In genomic region chr17:70492368-70492767, GRCh38 we compare ENCODE assay signal across 28 cellular contexts.
"Had no signal": no experiment of that assay in that cellular context is flagged by ENCODE, and none has a peak within 500 bp of the region (broad histone marks: within the 10 kb centered on the region; RNA-seq: fewer than 3 reads in every experiment).

No MANE protein-coding gene starts in this region.

- DNase-seq: activated CD4-positive, alpha-beta memory T cell treated with anti-CD3 and anti-CD28 coated beads, Interleukin-2, amount 10 ng/mL, durations not matched to agents 7 days and 5 days; activated CD4-positive, alpha-beta T cell treated with anti-CD3 and anti-CD28 coated beads for 36 hours; activated CD4-positive, alpha-beta T cell treated with anti-CD3 and anti-CD28 coated beads, Interleukin-2, amount 10 ng/mL, durations not matched to agents 7 days and 5 days; activated CD4-positive, alpha-beta T cell treated with anti-CD3 and anti-CD28 coated beads, Interleukin-2, amount 50 U/mL, for 4 hours; activated CD4-positive, CD25-positive, alpha-beta regulatory T cell; activated CD4-positive, CD25-positive, alpha-beta regulatory T cell treated with anti-CD3 and anti-CD28 coated beads, Interleukin-2, amount 50 U/mL, for 72 hours; activated CD8-positive, alpha-beta memory T cell treated with anti-CD3 and anti-CD28 coated beads, Interleukin-2, amount 50 U/mL, for 48 hours; activated gamma-delta T cell; activated naive CD4-positive, alpha-beta T cell; activated naive CD4-positive, alpha-beta T cell treated with anti-CD3 and anti-CD28 coated beads, Interleukin-2, amount 10 ng/mL, durations not matched to agents 7 days and 5 days; activated naive CD8-positive, alpha-beta T cell treated with anti-CD3 and anti-CD28 coated beads, Interleukin-2, amount 10 ng/mL, durations not matched to agents 7 days and 5 days; activated T-cell treated with anti-CD3 and anti-CD28 coated beads for 4 hours; activated T-cell treated with anti-CD3 and anti-CD28 coated beads, Interleukin-2, amount 50 U/mL, for 24 hours; activated T-cell treated with anti-CD3 and anti-CD28 coated beads, Interleukin-2, amount 50 U/mL, for 72 hours; central memory CD4-positive, alpha-beta T cell; cerebellar nuclear complex; colonic mucosa; effector memory CD4-positive, alpha-beta T cell; endodermal cell; foreskin fibroblast; gastrocnemius medialis; heart right ventricle; T-helper 2 cell had no signal

- H3K4me3 ChIP-seq: ascending aorta, breast epithelium, cardiac muscle cell, colonic mucosa, gastrocnemius medialis, heart right ventricle had no signal

- H3K27me3 ChIP-seq: ascending aorta, breast epithelium, cardiac muscle cell, colonic mucosa, gastrocnemius medialis, heart right ventricle had no signal

- H3K4me1 ChIP-seq: ascending aorta, breast epithelium, colonic mucosa, gastrocnemius medialis had no signal

- ATAC-seq: activated CD4-positive, alpha-beta T cell treated with anti-CD3 and anti-CD28 coated beads for 36 hours; activated naive CD4-positive, alpha-beta T cell treated with anti-CD3 and anti-CD28 coated beads, Interleukin-2, amount 50 U/mL, for 72 hours; activated T-cell treated with anti-CD3 and anti-CD28 coated beads, Interleukin-2, amount 50 U/mL, for 72 hours; esophagus mucosa; gastrocnemius medialis; heart right ventricle had no signal

- H3K27ac ChIP-seq: ascending aorta, breast epithelium, cardiac muscle cell, colonic mucosa, gastrocnemius medialis, heart right ventricle had no signal

- H3K36me3 ChIP-seq: ascending aorta, breast epithelium, cardiac muscle cell, colonic mucosa, gastrocnemius medialis, heart right ventricle had no signal

- H3K9me3 ChIP-seq: ascending aorta, breast epithelium, colonic mucosa, gastrocnemius medialis, heart right ventricle had no signal
